ENCODE assay signal across 25 cellular contexts in genomic region chr3:111929484-111929883, GRCh38.
"Had no signal": no experiment of that assay in that cellular context is flagged by ENCODE, and none has a peak within 500 bp of the region (broad histone marks: within the 10 kb centered on the region; RNA-seq: fewer than 3 reads in every experiment).

No MANE protein-coding gene starts in this region.

- H3K4me3 ChIP-seq: dorsolateral prefrontal cortex, gastrocnemius medialis, left lung, mucosa of descending colon, neural progenitor cell, prostate gland, right atrium auricular region, sigmoid colon, spleen, suprapubic skin, vagina had no signal

- H3K9me3 Mint-ChIP-seq: mesothelial cell of epicardium; naive B cell; natural killer cell treated with Interleukin-12 subunit alpha and Interleukin-12 subunit beta and Interleukin-15 and Interleukin-18, amount 100 ng/mL, for 72 hours; stimulated activated naive CD8-positive, alpha-beta T cell treated with anti-CD3 and anti-CD28 coated beads, Interleukin-15, amount 100 ng/mL, for 72 hours had no signal

- H3K27me3 ChIP-seq: dorsolateral prefrontal cortex, gastrocnemius medialis, left lung, neural progenitor cell, right atrium auricular region, sigmoid colon, spleen, suprapubic skin, vagina had no signal

- H3K27ac Mint-ChIP-seq: mesothelial cell of epicardium; neural progenitor cell; stimulated activated naive CD8-positive, alpha-beta T cell treated with anti-CD3 and anti-CD28 coated beads, Interleukin-15, amount 100 ng/mL, for 72 hours had no signal

- H3K27ac ChIP-seq: dorsolateral prefrontal cortex, gastrocnemius medialis, left lung, neural progenitor cell, parathyroid adenoma, prostate gland, right atrium auricular region, sigmoid colon, spleen, suprapubic skin, vagina had no signal

- H3K27me3 Mint-ChIP-seq: naive B cell; natural killer cell treated with Interleukin-12 subunit alpha and Interleukin-12 subunit beta and Interleukin-15 and Interleukin-18, amount 100 ng/mL, for 72 hours; stimulated activated naive CD8-positive, alpha-beta T cell treated with anti-CD3 and anti-CD28 coated beads, Interleukin-15, amount 100 ng/mL, for 72 hours had no signal

- H2AFZ ChIP-seq: neural progenitor cell, parathyroid adenoma had no signal

- ATAC-seq: esophagus mucosa; gastrocnemius medialis; left lung; mucosa of descending colon; natural killer cell treated with Interleukin-12 subunit alpha and Interleukin-12 subunit beta and Interleukin-15 and Interleukin-18, amount 100 ng/mL, for 72 hours; stimulated activated naive CD8-positive, alpha-beta T cell treated with anti-CD3 and anti-CD28 coated beads, Interleukin-15, amount 100 ng/mL, for 72 hours had no signal

- H3K79me2 ChIP-seq: parathyroid adenoma had no signal

- H3K4me1 Mint-ChIP-seq: naive B cell; stimulated activated naive CD8-positive, alpha-beta T cell treated with anti-CD3 and anti-CD28 coated beads, Interleukin-15, amount 100 ng/mL, for 72 hours had no signal

- H3K9me3 ChIP-seq: gastrocnemius medialis, left lung, mucosa of descending colon, prostate gland, right atrium auricular region, sigmoid colon, spleen, suprapubic skin, vagina had no signal

- H3K4me3 Mint-ChIP-seq: mesothelial cell of epicardium; naive B cell; natural killer cell treated with Interleukin-12 subunit alpha and Interleukin-12 subunit beta and Interleukin-15 and Interleukin-18, amount 100 ng/mL, for 72 hours; neural progenitor cell; stimulated activated naive CD8-positive, alpha-beta T cell treated with anti-CD3 and anti-CD28 coated beads, Interleukin-15, amount 100 ng/mL, for 72 hours had no signal

- H3K36me3 Mint-ChIP-seq: natural killer cell treated with Interleukin-12 subunit alpha and Interleukin-12 subunit beta and Interleukin-15 and Interleukin-18, amount 100 ng/mL, for 72 hours had no signal

- DNase-seq: dorsolateral prefrontal cortex; effector CD4-positive, alpha-beta T cell; foreskin fibroblast; gastrocnemius medialis; head of caudate nucleus; left lung; mesenchymal stem cell; mucosa of descending colon; naive B cell; sigmoid colon; spleen; stimulated activated naive CD4-positive, alpha-beta T cell; stimulated activated naive CD8-positive, alpha-beta T cell treated with anti-CD3 and anti-CD28 coated beads, Interleukin-15, amount 100 ng/mL, for 72 hours; trophoblast cell had no signal

- H3K36me3 ChIP-seq: gastrocnemius medialis, left lung, neural progenitor cell, prostate gland, right atrium auricular region, vagina had no signal

- H3K4me1 ChIP-seq: left lung, parathyroid adenoma, prostate gland, vagina had no signal

- FAIRE-seq: colon, keratinocyte had no signal

- H3K4me2 ChIP-seq: neural progenitor cell had no signal
